Comparison of ENCODE assay signal across 1 cellular context in genomic region chr1:202125611-202126010, GRCh38.
TF ChIP-seq lines count a peak whose summit lies in the region.

No MANE protein-coding gene starts in this region.

TF ChIP-seq in HEK293, 187 proteins besides CTCF, POLR2A, EP300 and RAD21 (continued from another document):
- no peak for TF ChIP-seq ZNF768 (tag by site-specific recombination; IDR thresholded peaks at IDR 0.05)
- no peak for TF ChIP-seq ZBTB8A (tag by site-specific recombination; IDR thresholded peaks at IDR 0.05)
- TF ChIP-seq ZNF514 (tag by site-specific recombination; IDR thresholded peaks at IDR 0.05): no peak
- TF ChIP-seq REST (tag by site-specific recombination; IDR thresholded peaks at IDR 0.05): no peak
- no peak for TF ChIP-seq ZNF654 (tag by site-specific recombination; IDR thresholded peaks at IDR 0.05; ENCODE audit: low read depth)
- no peak for TF ChIP-seq ZNF561 (tag by site-specific recombination; IDR thresholded peaks at IDR 0.05; ENCODE audit: borderline replicate concordance)
- TF ChIP-seq EGR2 (tag by site-specific recombination; IDR thresholded peaks at IDR 0.05; ENCODE audit: low read depth): 0 out of 2 replicates have a peak, but pooled peaks have one; percentile 47
